In the genomic region with DNA sequence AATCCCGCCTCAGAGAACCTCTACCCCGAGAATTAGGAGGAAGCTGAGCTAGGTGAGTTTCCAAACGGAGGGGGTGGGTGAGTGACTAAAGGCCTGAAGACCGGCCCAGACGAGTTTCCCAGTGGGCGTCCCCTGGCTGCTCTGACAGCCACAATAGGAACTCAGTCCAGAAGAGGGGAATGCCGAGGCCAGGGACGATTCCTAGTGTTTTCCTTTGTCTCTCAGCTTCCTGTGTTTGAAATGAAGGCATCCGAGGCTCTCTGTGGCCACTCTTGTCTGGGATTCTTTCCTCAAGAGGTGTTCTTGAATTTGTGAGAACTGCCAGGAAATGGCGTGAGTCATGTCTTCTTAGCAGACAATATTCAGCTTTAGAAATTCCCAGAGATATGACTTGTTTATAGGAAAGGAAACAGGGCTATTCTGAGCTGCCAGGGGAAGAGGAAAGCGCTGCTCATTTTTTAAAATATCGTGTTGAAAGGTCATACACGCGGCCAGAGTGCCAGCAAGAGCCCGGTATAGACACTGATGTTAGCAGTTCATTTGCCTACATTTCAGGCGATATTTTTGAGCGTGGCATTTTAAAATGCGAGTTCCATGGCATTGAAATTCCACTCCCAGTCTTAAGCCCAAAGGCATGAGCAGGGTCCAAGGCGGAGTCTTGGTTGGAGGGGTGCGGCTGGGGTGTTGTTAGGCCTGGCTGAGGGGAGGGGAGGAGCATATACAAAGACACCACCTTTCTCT, we compare ENCODE assay signal across 8 cellular contexts.
DNase-seq lines count a peak whose midpoint lies in the region; ATAC-seq and TF ChIP-seq lines count a peak whose summit lies in the region.

No MANE protein-coding gene starts in this region.

- no peaks in the 10 kb centered on the region for H3K9me3 Mint-ChIP-seq in activated CD4-positive, alpha-beta memory T cell treated with anti-CD3 and anti-CD28 coated beads for 36 hours

- peak overlapping the region; percentile 59 for H3K4me3 Mint-ChIP-seq in activated CD4-positive, alpha-beta memory T cell treated with anti-CD3 and anti-CD28 coated beads for 36 hours

- peaks cover 6% of the 10 kb centered on the region for H3K36me3 Mint-ChIP-seq in activated CD4-positive, alpha-beta memory T cell treated with anti-CD3 and anti-CD28 coated beads for 36 hours

- CTCF ChIA-PET in activated CD4-positive, alpha-beta memory T cell treated with anti-CD3 and anti-CD28 coated beads for 36 hours (lab: Charles Lee) = interaction anchor here (0.5 to 2.1 kb wide), 4 partner anchors 14 to 191 kb away, joined by 4 to 5 read pairs (median 4); no protein-coding TSS in a partner anchor

- no peak for TF ChIP-seq CTCF in fibroblast of pulmonary artery (IDR thresholded peaks at IDR 0.05; ENCODE audit: low read length, missing control alignments)

- peak; percentile 41 for ATAC-seq in HG03432 (IDR thresholded peaks at IDR 0.05; ENCODE audit: unreplicated experiment)

- intact Hi-C loops in activated CD4-positive, alpha-beta memory T cell treated with anti-CD3 and anti-CD28 coated beads for 36 hours (cut with micrococcal nuclease) = loop anchor here (1.0 to 10.0 kb wide), 7 partner anchors 42 to 540 kb away; a partner anchor contains a TSS

- POLR2A ChIA-PET in activated CD4-positive, alpha-beta memory T cell treated with anti-CD3 and anti-CD28 coated beads for 36 hours (lab: Charles Lee) = interaction anchor here (0.6 to 2.4 kb wide), 6 partner anchors 52 to 261 kb away, joined by 3 to 9 read pairs (median 3); a partner anchor contains a TSS

- H3K4me1 Mint-ChIP-seq in activated CD4-positive, alpha-beta memory T cell treated with anti-CD3 and anti-CD28 coated beads for 36 hours (ENCODE audit: low read depth) = peaks cover 82% of the 10 kb centered on the region

- H3K27ac Mint-ChIP-seq in activated CD4-positive, alpha-beta memory T cell treated with anti-CD3 and anti-CD28 coated beads for 36 hours = peak overlapping the region; percentile 98

- H3K27me3 Mint-ChIP-seq in activated CD4-positive, alpha-beta memory T cell treated with anti-CD3 and anti-CD28 coated beads for 36 hours = no peaks in the 10 kb centered on the region

- DNase-seq in NCI-H748 (lab: John Stamatoyannopoulos, UW; ENCODE audit: unreplicated experiment) (peak; percentile 43), NCI-H748 treated with DMSO at 0.1 percent for 48 hours (lab: John Stamatoyannopoulos, UW) (no peak), fibroblast of pulmonary artery (ENCODE audit: low read depth) (peak; percentile 100), non-pigmented ciliary epithelial cell (ENCODE audit: low read depth) (peak; percentile 97), NCI-H1417 (lab: John Stamatoyannopoulos, UW) (no peak), Ammon's horn (ENCODE audit: low spot score) (no peak)
- peak; percentile 77 for DNase-seq in activated CD4-positive, alpha-beta memory T cell treated with anti-CD3 and anti-CD28 coated beads for 36 hours

- H3K4me3 ChIP-seq in fibroblast of pulmonary artery (replicated peaks; ENCODE audit: low read depth, low read length) = peak overlapping the region; percentile 44

Comparison
In these comparisons a context has a peak if more than half of its experiments do, and no peak if none do; other contexts are left out.
1. DNase-seq: peak in NCI-H748 (single experiment), activated CD4-positive, alpha-beta memory T cell treated with anti-CD3 and anti-CD28 coated beads for 36 hours (single experiment), fibroblast of pulmonary artery (single experiment) and non-pigmented ciliary epithelial cell (single experiment); none in NCI-H748 treated with DMSO at 0.1 percent for 48 hours (single experiment), NCI-H1417 (0 of 3) and Ammon's horn (single experiment).